12 cellular contexts compared by ENCODE assay signal in the genomic region with DNA sequence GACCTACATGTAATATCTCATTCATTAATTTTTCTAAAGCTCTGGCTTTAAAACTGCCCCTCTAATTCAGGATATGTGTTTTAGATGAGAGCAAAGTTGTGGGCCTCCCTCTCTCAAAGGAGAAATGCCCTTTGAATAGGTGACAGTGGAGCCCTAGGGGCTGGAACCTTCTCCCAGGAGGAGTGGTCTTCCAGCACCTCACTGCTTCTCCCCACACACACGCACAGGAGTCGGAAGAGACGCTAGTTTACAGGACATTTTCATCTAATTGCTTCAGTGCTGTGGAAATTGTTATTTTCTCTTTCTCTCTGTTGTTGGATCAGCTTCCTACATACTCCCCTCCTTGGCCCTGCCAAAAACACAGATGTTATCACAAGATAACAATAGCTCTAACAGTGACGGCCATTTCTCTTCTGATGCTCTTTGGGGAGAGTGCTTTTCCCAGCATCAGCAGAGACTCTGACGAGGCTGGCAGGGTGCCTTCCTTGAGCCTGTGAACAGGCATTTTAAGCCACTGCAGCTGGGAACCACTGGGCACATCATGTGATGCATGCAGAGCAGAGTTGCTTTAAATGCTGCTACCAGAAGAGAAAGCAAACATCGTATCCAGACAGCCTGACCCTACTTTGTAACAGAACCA.
DNase-seq lines count a peak whose midpoint lies in the region; ATAC-seq and TF ChIP-seq lines count a peak whose summit lies in the region.
"Had no signal": no experiment of that assay in that cellular context is flagged by ENCODE, and none has a peak within 500 bp of the region (broad histone marks: within the 10 kb centered on the region; RNA-seq: fewer than 3 reads in every experiment).

No MANE protein-coding gene starts in this region.

- intact Hi-C loops in breast epithelium (cut with DNase I; ENCODE audit: low total_unique reads): no loop called here
- intact Hi-C loops in MCF 10A (cut with micrococcal nuclease): no loop called here
- intact Hi-C loops in aorta (cut with DNase I): loop anchor here in 1 of 2 donors (1.0 to 10.0 kb wide), 2 partner anchors 18 to 49 kb away; no protein-coding TSS in a partner anchor

- no peak for TF ChIP-seq CTCF in breast epithelium (IDR thresholded peaks at IDR 0.05)
- TF ChIP-seq CTCF in MCF 10A (IDR thresholded peaks at IDR 0.05; ENCODE audit: unreplicated experiment): no peak
- no peak for TF ChIP-seq CTCF in fibroblast of lung (conservative IDR thresholded peaks at IDR 0.05 in 1 of 2, IDR thresholded peaks at IDR 0.05 in 1 of 2; ENCODE audit: low read depth in 1 of 2, low read length in 2 of 2)

- no peaks in the 10 kb centered on the region for H4K20me1 ChIP-seq in fibroblast of lung (ENCODE audit: control insufficient read depth, extremely low read depth, insufficient read depth, low read length)

- H3K9ac ChIP-seq in fibroblast of lung (ENCODE audit: insufficient read depth, low read length): peak overlapping the region; percentile 7

- no peaks in the 10 kb centered on the region for H3K27me3 ChIP-seq in breast epithelium
- peaks cover 8% of the 10 kb centered on the region for H3K27me3 ChIP-seq in fibroblast of lung (ENCODE audit: control insufficient read depth, insufficient read depth, low read length)
- no peaks in the 10 kb centered on the region for H3K27me3 ChIP-seq in aorta (ENCODE audit: control insufficient read depth in 1 of 2, insufficient read depth in 2 of 2, low read length in 1 of 2)

- peak overlapping the region; percentile 26 for H2AFZ ChIP-seq in fibroblast of lung (ENCODE audit: low read length)

- no peaks in the 10 kb centered on the region for H3K36me3 Mint-ChIP-seq in MCF 10A (ENCODE audit: insufficient read depth, unreplicated experiment)
- H3K36me3 Mint-ChIP-seq: stimulated activated memory B cell treated with anti-CD40 and anti-IgM and Interleukin-4, amounts not matched to agents 10 μg/mL and 1 μg/mL and 100 μg/mL, for 72 hours had no signal

- TF ChIP-seq POLR2A in breast epithelium (IDR thresholded peaks at IDR 0.05): no peak

- H3K27ac ChIP-seq in breast epithelium (peak overlapping the region; percentile 52 to 85), fibroblast of lung (ENCODE audit: insufficient read depth, low read length) (no peak overlapping the region), aorta (ENCODE audit: low read depth in 1 of 2, low read length in 2 of 2) (peak overlapping the region in 1 of 2 donors; percentile 93)
- H3K27ac ChIP-seq: C4-2B, neutrophil had no signal

- peak overlapping the region in 1 of 3 donors; percentile 39 for H3K4me3 ChIP-seq in breast epithelium
- peak overlapping the region; percentile 6 to 17 (median 14) for H3K4me3 ChIP-seq in fibroblast of lung (replicated peaks in 1 of 4; ENCODE audit: control extremely low read depth in 1 of 4, insufficient read depth in 1 of 4, low read depth in 3 of 4, low read length in 4 of 4)
- H3K4me3 ChIP-seq in aorta (ENCODE audit: low read length in 2 of 2): no peak overlapping the region

- H3K9me3 Mint-ChIP-seq in MCF 10A (ENCODE audit: unreplicated experiment): no peaks in the 10 kb centered on the region
- H3K9me3 Mint-ChIP-seq: dendritic cell treated with granulocyte-macrophage colony-stimulating factor and Interleukin-4, amounts not matched to agents 40 ng/mL and 50 ng/mL, for 4 days; stimulated activated memory B cell treated with anti-CD40 and anti-IgM and Interleukin-4, amounts not matched to agents 10 μg/mL and 1 μg/mL and 100 μg/mL, for 72 hours had no signal

- BruUV-seq in MCF 10A (replicated peaks; lab: Mats Ljungman, UMichigan): no TSS peak

- H3K4me2 ChIP-seq in fibroblast of lung (ENCODE audit: extremely low read depth, insufficient read depth, low read length): peak overlapping the region; percentile 54

- H3K4me1 Mint-ChIP-seq in MCF 10A (ENCODE audit: insufficient read depth, unreplicated experiment): peaks cover 6% of the 10 kb centered on the region
- H3K4me1 Mint-ChIP-seq: stimulated activated memory B cell treated with anti-CD40 and anti-IgM and Interleukin-4, amounts not matched to agents 10 μg/mL and 1 μg/mL and 100 μg/mL, for 72 hours had no signal

- H3K4me3 Mint-ChIP-seq in MCF 10A (ENCODE audit: unreplicated experiment): no peak overlapping the region
- H3K4me3 Mint-ChIP-seq: dendritic cell treated with granulocyte-macrophage colony-stimulating factor and Interleukin-4, amounts not matched to agents 40 ng/mL and 50 ng/mL, for 4 days; stimulated activated memory B cell treated with anti-CD40 and anti-IgM and Interleukin-4, amounts not matched to agents 10 μg/mL and 1 μg/mL and 100 μg/mL, for 72 hours had no signal

- DNase-seq in breast epithelium (ENCODE audit: low spot score in 2 of 2) (peak in 1 of 2 donors; percentile 26), MCF 10A (ENCODE audit: unreplicated experiment) (no peak), fibroblast of lung (ENCODE audit: low read depth in 2 of 2) (peak in 1 of 2 donors; percentile 55), mucosa of gallbladder (ENCODE audit: low spot score) (peak; percentile 48), aorta (peak; percentile 87 to 88), HK-2 (ENCODE audit: unreplicated experiment) (no peak), KG1 (lab: John Stamatoyannopoulos, UW) (no peak), COR-L47 (lab: John Stamatoyannopoulos, UW) (no peak)

- H3K9me3 ChIP-seq in breast epithelium (no peaks in the 10 kb centered on the region), fibroblast of lung (ENCODE audit: control insufficient read depth, insufficient read depth, low read depth, low read length) (no peaks in the 10 kb centered on the region), aorta (ENCODE audit: control insufficient read depth, low read length) (no peaks in the 10 kb centered on the region)
- H3K9me3 ChIP-seq: neutrophil had no signal

- POLR2A ChIA-PET in MCF 10A (lab: Yijun Ruan, JAX): interaction anchor here (0.9 kb wide), 1 partner anchor 15 kb away, joined by 3 read pairs; no protein-coding TSS in a partner anchor

- ATAC-seq in aorta (ENCODE audit: low FRiP score): peak; percentile 78
- ATAC-seq: stimulated activated memory B cell treated with anti-CD40 and anti-IgM and Interleukin-4, amounts not matched to agents 10 μg/mL and 1 μg/mL and 100 μg/mL, for 72 hours had no signal

- H3K27me3 Mint-ChIP-seq in MCF 10A (ENCODE audit: insufficient read depth, unreplicated experiment): no peaks in the 10 kb centered on the region

- H3K4me1 ChIP-seq in breast epithelium: no peaks in the 10 kb centered on the region
- H3K4me1 ChIP-seq in fibroblast of lung (ENCODE audit: control insufficient read depth, extremely low read depth, insufficient read depth, low read length): no peaks in the 10 kb centered on the region
- no peaks in the 10 kb centered on the region for H3K4me1 ChIP-seq in aorta (ENCODE audit: control insufficient read depth in 1 of 2, insufficient read depth in 2 of 2, low read length in 2 of 2)

- no peaks in the 10 kb centered on the region for H3K79me2 ChIP-seq in fibroblast of lung (ENCODE audit: control insufficient read depth, insufficient read depth, low read length)

- no peak overlapping the region for H3K27ac Mint-ChIP-seq in MCF 10A (ENCODE audit: low read depth, unreplicated experiment)
- H3K27ac Mint-ChIP-seq: dendritic cell treated with granulocyte-macrophage colony-stimulating factor and Interleukin-4, amounts not matched to agents 40 ng/mL and 50 ng/mL, for 4 days; stimulated activated memory B cell treated with anti-CD40 and anti-IgM and Interleukin-4, amounts not matched to agents 10 μg/mL and 1 μg/mL and 100 μg/mL, for 72 hours had no signal

- CTCF ChIA-PET in MCF 10A (lab: Yijun Ruan, JAX): interaction anchor here (0.7 to 0.8 kb wide), 2 partner anchors 14 to 1096 kb away, joined by 3 read pairs; no protein-coding TSS in a partner anchor

- WGBS in aorta, 2 donors: 7 to 12% methylated on average over 6 of the region's 6 CpGs

- no peaks in the 10 kb centered on the region for H3K36me3 ChIP-seq in breast epithelium
- H3K36me3 ChIP-seq in fibroblast of lung (ENCODE audit: control insufficient read depth, insufficient read depth, low read length): no peaks in the 10 kb centered on the region
- H3K36me3 ChIP-seq in aorta (ENCODE audit: control insufficient read depth in 1 of 2, insufficient read depth in 2 of 2, low read length in 1 of 2): no peaks in the 10 kb centered on the region
- H3K36me3 ChIP-seq: neutrophil had no signal

Comparison
In these comparisons a context has a peak if more than half of its experiments do, and no peak if none do; other contexts are left out.
1. DNase-seq: peak in mucosa of gallbladder (single experiment) and aorta (2 of 2); none in MCF 10A (single experiment), HK-2 (single experiment), KG1 (single experiment) and COR-L47 (single experiment).
2. H3K4me3 ChIP-seq: peak in fibroblast of lung (4 of 4); none in aorta (0 of 2).